In genomic region chr19:41323430-41324125, GRCh38 we compare ENCODE assay signal across 8 cellular contexts. TPM values are rescaled to one million over a fixed set of nuclear protein-coding genes. Genes with fewer than 3 reads are reported as not detected.
DNase-seq lines count a peak whose midpoint lies in the region; ATAC-seq and TF ChIP-seq lines count a peak whose summit lies in the region.

No MANE protein-coding gene starts in this region.

- no peaks in the 10 kb centered on the region for H3K27me3 Mint-ChIP-seq in CD4-positive, CD25-positive, alpha-beta regulatory T cell

- H3K36me3 ChIP-seq in CD4-positive, CD25-positive, alpha-beta regulatory T cell (ENCODE audit: control insufficient read depth, insufficient read depth, low read length) = peaks cover 43% of the 10 kb centered on the region
- H3K36me3 ChIP-seq in brain microvascular endothelial cell (replicated peaks) (peaks cover 52% of the 10 kb centered on the region), left lung (peaks cover 0 to 40% of the 10 kb centered on the region in 2 donors)

- H3K4me1 Mint-ChIP-seq in CD4-positive, CD25-positive, alpha-beta regulatory T cell = peaks cover 14 to 49% (median 34%) of the 10 kb centered on the region in 4 donors

- peak overlapping the region; percentile 49 for H3K27ac ChIP-seq in CD4-positive, CD25-positive, alpha-beta regulatory T cell (ENCODE audit: insufficient read depth, low read length, poor library complexity, severe bottlenecking)
- H3K27ac ChIP-seq in brain microvascular endothelial cell = peak overlapping the region; percentile 98
- H3K27ac ChIP-seq in left lung = peak overlapping the region; percentile 85 to 88
- peak overlapping the region; percentile 74 for H3K27ac ChIP-seq in temporal lobe (ENCODE audit: low read depth, low read length)

- no peak for DNase-seq in CD4-positive, CD25-positive, alpha-beta regulatory T cell
- peak; percentile 88 for DNase-seq in NB4 (ENCODE audit: low read depth)
- peak; percentile 97 for DNase-seq in brain microvascular endothelial cell
- DNase-seq in left lung = peak; percentile 67 to 82
- DNase-seq in SHP77 (lab: John Stamatoyannopoulos, UW) = no peak

- in situ Hi-C loops in brain microvascular endothelial cell (cut with HindIII; ENCODE audit: low pct_ligation_motif_present, low sequenced_read_pairs) = no loop called here

- ATAC-seq in CD4-positive, CD25-positive, alpha-beta regulatory T cell (ENCODE audit: low read depth in 2 of 2) = no peak
- ATAC-seq in left lung = peak; percentile 18
- no peak for ATAC-seq in GM21360 (IDR thresholded peaks at IDR 0.05; ENCODE audit: unreplicated experiment)
- no peak for ATAC-seq in GM19397 (IDR thresholded peaks at IDR 0.05; ENCODE audit: unreplicated experiment)

- H3K4me3 ChIP-seq in CD4-positive, CD25-positive, alpha-beta regulatory T cell (ENCODE audit: low read depth, low read length) = no peak overlapping the region
- H3K4me3 ChIP-seq in NB4 (ENCODE audit: low read depth, low read length) (no peak overlapping the region), brain microvascular endothelial cell (ENCODE audit: low read depth, low read length) (peak overlapping the region; percentile 24), left lung (no peak overlapping the region)

- H3K27me3 ChIP-seq in CD4-positive, CD25-positive, alpha-beta regulatory T cell (ENCODE audit: control insufficient read depth, insufficient read depth, low read length) = no peaks in the 10 kb centered on the region
- H3K27me3 ChIP-seq in brain microvascular endothelial cell (replicated peaks) (no peaks in the 10 kb centered on the region), left lung (no peaks in the 10 kb centered on the region)

- peaks cover 30% of the 10 kb centered on the region for H3K4me1 ChIP-seq in CD4-positive, CD25-positive, alpha-beta regulatory T cell (ENCODE audit: control insufficient read depth, insufficient read depth, low read length, poor library complexity, severe bottlenecking)
- peaks cover 56 to 78% of the 10 kb centered on the region in 2 donors for H3K4me1 ChIP-seq in left lung

- intact Hi-C loops in left lung (cut with DNase I) = no loop called here

- H3K36me3 Mint-ChIP-seq in CD4-positive, CD25-positive, alpha-beta regulatory T cell = peaks cover 4% of the 10 kb centered on the region

- TF ChIP-seq CTCF in NB4 (IDR thresholded peaks at IDR 0.05; ENCODE audit: low read depth, low read length) (no peak), brain microvascular endothelial cell (IDR thresholded peaks at IDR 0.05; ENCODE audit: low read depth, low read length, missing control alignments) (no peak), left lung (IDR thresholded peaks at IDR 0.05) (no peak)

- no peaks in the 10 kb centered on the region for H3K9me3 Mint-ChIP-seq in CD4-positive, CD25-positive, alpha-beta regulatory T cell

- peak overlapping the region in 1 of 4 donors; percentile 22 for H3K4me3 Mint-ChIP-seq in CD4-positive, CD25-positive, alpha-beta regulatory T cell

- no peak for TF ChIP-seq POLR2A in NB4 (IDR thresholded peaks at IDR 0.05; ENCODE audit: extremely low read depth, insufficient read length)

- H3K27ac Mint-ChIP-seq in CD4-positive, CD25-positive, alpha-beta regulatory T cell = peak overlapping the region in 2 of 3 donors; percentile 25 to 69

- H3K9me3 ChIP-seq in CD4-positive, CD25-positive, alpha-beta regulatory T cell (ENCODE audit: control insufficient read depth in 2 of 2, low read length in 2 of 2) = no peaks in the 10 kb centered on the region
- H3K9me3 ChIP-seq in left lung = no peaks in the 10 kb centered on the region

RNA-seq across cellular contexts. Expression of gene CCDC97, which starts 13.6 kb away (rescaled TPM):
- total RNA-seq in CD4-positive, CD25-positive, alpha-beta regulatory T cell = 43.7 TPM
- polyA plus RNA-seq in CD4-positive, CD25-positive, alpha-beta regulatory T cell = 10 to 100 TPM; 17.7 to 21.8 (median 19.6) TPM
- 10 to 100 TPM; 25.3 to 30.2 TPM for total RNA-seq in left lung
- total RNA-seq in temporal lobe = 6.4 TPM

RNA-seq across cellular contexts. Expression of gene TGFB1, which starts 30.1 kb away (rescaled TPM):
- total RNA-seq in CD4-positive, CD25-positive, alpha-beta regulatory T cell = 414 TPM
- 10 to 100 TPM; 31.6 to 51.8 (median 46.9) TPM for polyA plus RNA-seq in CD4-positive, CD25-positive, alpha-beta regulatory T cell
- 10 to 100 TPM; 73.1 to 98.0 TPM for total RNA-seq in left lung
- total RNA-seq in temporal lobe = 2.7 TPM

RNA-seq across cellular contexts. Expression of gene B9D2, which starts 40.4 kb away (rescaled TPM):
- 22.3 TPM for total RNA-seq in CD4-positive, CD25-positive, alpha-beta regulatory T cell
- 10 to 100 TPM; 23.9 to 28.4 (median 24.3) TPM for polyA plus RNA-seq in CD4-positive, CD25-positive, alpha-beta regulatory T cell
- total RNA-seq in left lung (1 to 10 TPM; 7.8 to 8.8 TPM), temporal lobe (2.2 TPM)

RNA-seq across cellular contexts. Expression of gene TMEM91, which starts 52.8 kb away (rescaled TPM):
- 12.4 TPM for total RNA-seq in CD4-positive, CD25-positive, alpha-beta regulatory T cell
- polyA plus RNA-seq in CD4-positive, CD25-positive, alpha-beta regulatory T cell = 1 to 10 TPM; 2.0 to 7.5 (median 4.0) TPM
- total RNA-seq in left lung = 10 to 100 TPM; 10.1 to 14.3 TPM
- total RNA-seq in temporal lobe = 4.2 TPM

RNA-seq across cellular contexts. Expression of gene HNRNPUL1, which starts 59.4 kb away (rescaled TPM):
- total RNA-seq in CD4-positive, CD25-positive, alpha-beta regulatory T cell = 354 TPM
- 10 to 100 TPM; 39.3 to 56.8 (median 45.4) TPM for polyA plus RNA-seq in CD4-positive, CD25-positive, alpha-beta regulatory T cell
- total RNA-seq in left lung (100 to 1,000 TPM; 168 to 174 TPM), temporal lobe (101 TPM)

Comparison
In these comparisons a context has a peak if more than half of its experiments do, and no peak if none do; other contexts are left out.
1. DNase-seq: peak in NB4 (single experiment), brain microvascular endothelial cell (single experiment) and left lung (2 of 2); none in CD4-positive, CD25-positive, alpha-beta regulatory T cell (0 of 3) and SHP77 (0 of 2).
2. RNA of gene TGFB1, which starts 30.1 kb away (total RNA-seq): 414 TPM in CD4-positive, CD25-positive, alpha-beta regulatory T cell (single experiment) and 73.1 to 98.0 TPM in left lung; 2.7 TPM in temporal lobe (single experiment); every median in the first group is over 10 times any median in the second.
3. Peak in every context shown above with its lines, with median percentiles within 50 percentile points of each other: H3K27ac ChIP-seq.